8 cellular contexts compared by ENCODE assay signal in the genomic region with DNA sequence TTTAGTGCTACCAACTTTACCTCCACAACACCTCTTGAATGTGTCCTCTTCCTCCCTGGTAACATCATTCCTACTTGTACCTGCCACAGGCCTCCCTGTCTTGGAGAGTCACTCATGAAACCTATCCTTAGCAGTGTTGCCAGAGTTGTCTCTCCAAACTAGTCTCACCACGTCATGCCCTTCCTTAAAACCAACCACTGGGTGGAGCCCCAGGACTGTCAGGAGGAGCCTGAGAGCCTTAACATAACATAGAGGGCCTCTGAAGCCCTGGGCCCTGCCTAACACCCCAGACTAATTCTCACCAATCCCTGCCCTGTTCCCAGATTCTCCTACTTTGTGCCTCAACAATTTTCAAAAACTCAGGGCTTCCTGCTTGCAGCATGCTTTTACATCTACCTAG.
A peak's percentile ranks its signal among the peaks of the same experiment; 100 is the strongest.
DNase-seq lines count a peak whose midpoint lies in the region; ATAC-seq and TF ChIP-seq lines count a peak whose summit lies in the region.

No MANE protein-coding gene starts in this region.

- H3K9ac ChIP-seq in adipocyte (ENCODE audit: low read length) = no peak overlapping the region

- H3K4me3 ChIP-seq in adipocyte (ENCODE audit: low read length) = no peak overlapping the region
- no peak overlapping the region for H3K4me3 ChIP-seq in spleen

- intact Hi-C loops in spleen (cut with DNase I; ENCODE audit: low total_unique reads) = no loop called here

- H3K27ac ChIP-seq in spleen = no peak overlapping the region

- no peak overlapping the region for H3K27ac Mint-ChIP-seq in HFFc6

- H3K4me1 ChIP-seq in adipocyte (ENCODE audit: control insufficient read depth, insufficient read depth, low read length) (no peaks in the 10 kb centered on the region), spleen (peaks cover 0 to 14% (median 0%) of the 10 kb centered on the region in 6 donors)

- H3K27me3 ChIP-seq in adipocyte (replicated peaks; ENCODE audit: control insufficient read depth, insufficient read depth, low read length) = peaks cover 8% of the 10 kb centered on the region
- no peaks in the 10 kb centered on the region for H3K27me3 ChIP-seq in spleen (replicated peaks in 1 of 7)

- TF ChIP-seq POLR2A in spleen (IDR thresholded peaks at IDR 0.05) = no peak

- ATAC-seq in GM21786 (IDR thresholded peaks at IDR 0.05; ENCODE audit: unreplicated experiment) = no peak
- ATAC-seq in HG03521 (IDR thresholded peaks at IDR 0.05; ENCODE audit: unreplicated experiment) = no peak

- H3K9me3 ChIP-seq in adipocyte (ENCODE audit: control insufficient read depth, low read length) = no peaks in the 10 kb centered on the region
- H3K9me3 ChIP-seq in spleen = peaks cover 0 to 4% (median 0%) of the 10 kb centered on the region in 8 donors

- TF ChIP-seq CTCF in HFFc6 (IDR thresholded peaks at IDR 0.05) (peak; percentile 75), spleen (IDR thresholded peaks at IDR 0.05 in 8 of 11, conservative IDR thresholded peaks at IDR 0.05 in 3 of 11) (peak in 6 of 11 experiments; percentile 24 to 50 (median 34))

- H3K9me3 Mint-ChIP-seq in HFFc6 = peaks cover 4% of the 10 kb centered on the region

- peaks cover 5% of the 10 kb centered on the region for H3K4me1 Mint-ChIP-seq in HFFc6 (ENCODE audit: low read depth)

- no peaks in the 10 kb centered on the region for H3K36me3 ChIP-seq in adipocyte (ENCODE audit: control insufficient read depth, insufficient read depth, low read length, severe bottlenecking)
- H3K36me3 ChIP-seq in spleen = no peaks in the 10 kb centered on the region

- no peak overlapping the region for H3K4me3 Mint-ChIP-seq in HFFc6

- DNase-seq in DMS153 treated with DMSO at 0.1 percent for 48 hours (lab: John Stamatoyannopoulos, UW; ENCODE audit: unreplicated experiment) (peak; percentile 1), HFFc6 (peak; percentile 65), NCI-H526 treated with DMSO at 0.1 percent for 48 hours (lab: John Stamatoyannopoulos, UW) (peak; percentile 24), adipocyte (ENCODE audit: low read depth) (peak; percentile 70), hippocampal formation (lab: John Stamatoyannopoulos, UW) (peak; percentile 30 to 47), spleen (no peak)

- 0 to 7% (median 5%) methylated on average over 1 of the region's 1 CpG for WGBS in spleen, 5 donors

- peaks cover 14% of the 10 kb centered on the region for H3K27me3 Mint-ChIP-seq in HFFc6 (ENCODE audit: insufficient read depth)

- H3K36me3 Mint-ChIP-seq in HFFc6 (ENCODE audit: low read depth) = no peaks in the 10 kb centered on the region
